Comparison of ENCODE assay signal across 8 cellular contexts in genomic region chr21:44872266-44872567, GRCh38. TPM values are rescaled to one million over a fixed set of nuclear protein-coding genes. Genes with fewer than 3 reads are reported as not detected.
A peak's percentile ranks its signal among the peaks of the same experiment; 100 is the strongest.
DNase-seq lines count a peak whose midpoint lies in the region; ATAC-seq and TF ChIP-seq lines count a peak whose summit lies in the region.

No MANE protein-coding gene starts in this region.

- H3K9ac ChIP-seq in mesenchymal stem cell (ENCODE audit: low read length) = peak overlapping the region; percentile 91

- no peak overlapping the region for H3K18ac ChIP-seq in mesenchymal stem cell (ENCODE audit: low read depth in 1 of 2, low read length in 2 of 2)

- H3K27ac ChIP-seq in cardiac muscle cell (peak overlapping the region; percentile 95), body of pancreas (peak overlapping the region; percentile 66 to 85 (median 81)), mesenchymal stem cell (ENCODE audit: low read length, poor library complexity, severe bottlenecking) (peak overlapping the region; percentile 14), uterus (peak overlapping the region; percentile 81 to 89)

- peak overlapping the region; percentile 51 for H3K4me2 ChIP-seq in mesenchymal stem cell (ENCODE audit: low read length, poor library complexity, severe bottlenecking)

- TF ChIP-seq CTCF in cardiac muscle cell (IDR thresholded peaks at IDR 0.05; ENCODE audit: low read depth, low read length) = no peak
- peak in 4 of 7 experiments; percentile 17 to 39 (median 30) for TF ChIP-seq CTCF in body of pancreas (IDR thresholded peaks at IDR 0.05)
- no peak for TF ChIP-seq CTCF in uterus (IDR thresholded peaks at IDR 0.05)

- no peak overlapping the region for H4K91ac ChIP-seq in mesenchymal stem cell (ENCODE audit: low read length)

- 3 to 10% methylated on average over 3 of the region's 3 CpGs for WGBS in body of pancreas, 2 donors
- 12% methylated on average over 3 of the region's 3 CpGs for WGBS in mesenchymal stem cell

- no peak overlapping the region for H2BK120ac ChIP-seq in mesenchymal stem cell (ENCODE audit: low read depth, low read length)

- no peak overlapping the region for H3K23ac ChIP-seq in mesenchymal stem cell (ENCODE audit: low read length in 2 of 2)

- peak overlapping the region in 1 of 2 experiments; percentile 54 for H3K4ac ChIP-seq in mesenchymal stem cell (ENCODE audit: low read depth in 1 of 2, low read length in 2 of 2)

- H4K8ac ChIP-seq in mesenchymal stem cell (ENCODE audit: low read length) = peak overlapping the region; percentile 69

- H2BK12ac ChIP-seq in mesenchymal stem cell (ENCODE audit: low read length in 2 of 2) = peak overlapping the region in 1 of 2 experiments; percentile 30

- H3K4me3 ChIP-seq in cardiac muscle cell (peak overlapping the region; percentile 64), body of pancreas (peak overlapping the region in 1 of 2 donors; percentile 74), mesenchymal stem cell (ENCODE audit: insufficient read depth in 1 of 2, low read depth in 1 of 2, low read length in 2 of 2) (peak overlapping the region; percentile 91 to 93), uterus (peak overlapping the region; percentile 66 to 90)

- peaks cover 26% of the 10 kb centered on the region for H3K27me3 ChIP-seq in cardiac muscle cell
- no peaks in the 10 kb centered on the region for H3K27me3 ChIP-seq in body of pancreas
- H3K27me3 ChIP-seq in mesenchymal stem cell (ENCODE audit: control insufficient read depth in 1 of 2, insufficient read depth in 1 of 2, low read length in 2 of 2) = no peaks in the 10 kb centered on the region
- no peaks in the 10 kb centered on the region for H3K27me3 ChIP-seq in uterus

- H3K9me3 ChIP-seq in cardiac muscle cell (ENCODE audit: low read depth) (no peaks in the 10 kb centered on the region), body of pancreas (no peaks in the 10 kb centered on the region), mesenchymal stem cell (ENCODE audit: control insufficient read depth, low read length) (no peaks in the 10 kb centered on the region), uterus (no peaks in the 10 kb centered on the region)

- H3K4me1 ChIP-seq in cardiac muscle cell (ENCODE audit: low read depth) (peaks cover 31% of the 10 kb centered on the region), body of pancreas (peaks cover 60% of the 10 kb centered on the region), mesenchymal stem cell (ENCODE audit: control insufficient read depth, insufficient read depth, low read depth, low read length) (peaks cover 36% of the 10 kb centered on the region), uterus (peaks cover 15 to 43% of the 10 kb centered on the region in 2 donors)

- no peaks in the 10 kb centered on the region for H3K79me1 ChIP-seq in mesenchymal stem cell (replicated peaks; ENCODE audit: low read length, poor library complexity, severe bottlenecking)

- H3K36me3 ChIP-seq in cardiac muscle cell (no peaks in the 10 kb centered on the region), body of pancreas (replicated peaks in 1 of 2; ENCODE audit: insufficient read depth in 1 of 2, low read depth in 2 of 2) (no peaks in the 10 kb centered on the region), mesenchymal stem cell (ENCODE audit: control insufficient read depth in 1 of 2, insufficient read depth in 2 of 2, low read depth in 1 of 2, low read length in 2 of 2) (peaks cover under 1 to 7% of the 10 kb centered on the region in 2 experiments), uterus (no peaks in the 10 kb centered on the region)

- no peak overlapping the region for H3K14ac ChIP-seq in mesenchymal stem cell (ENCODE audit: low read length in 2 of 2)

- TF ChIP-seq POLR2A in body of pancreas (IDR thresholded peaks at IDR 0.05) (no peak), uterus (IDR thresholded peaks at IDR 0.05) (no peak)

- intact Hi-C loops in left ventricle myocardium superior (cut with micrococcal nuclease) (loop anchor here (10.0 kb wide), 1 partner anchor 77 kb away; no protein-coding TSS in a partner anchor), body of pancreas (cut with DNase I) (no loop called here), uterus (cut with DNase I; ENCODE audit: low total_unique reads) (loop anchor here (5.0 kb wide), 2 partner anchors 55 to 70 kb away; partner anchors contain the start of genes SUMO3 and UBE2G2)

- H2AK5ac ChIP-seq in mesenchymal stem cell (ENCODE audit: low read length, severe bottlenecking) = no peak overlapping the region

- DNase-seq in cardiac muscle cell (ENCODE audit: low read depth in 1 of 2, low spot score in 1 of 2) (no peak), left ventricle myocardium superior (no peak), body of pancreas (peak in 1 of 4 donors; percentile 52), mesenchymal stem cell (no peak), uterus (no peak), cerebellar cortex (ENCODE audit: low spot score) (no peak), ureter (ENCODE audit: low spot score) (no peak), midbrain (lab: John Stamatoyannopoulos, UW) (no peak)

- ATAC-seq in left ventricle myocardium superior (no peak), body of pancreas (no peak)

- H2BK5ac ChIP-seq in mesenchymal stem cell (ENCODE audit: low read depth, low read length, poor library complexity, severe bottlenecking) = no peak overlapping the region

- no peak overlapping the region for H2AFZ ChIP-seq in mesenchymal stem cell (ENCODE audit: low read depth, low read length)

- H2BK15ac ChIP-seq in mesenchymal stem cell (ENCODE audit: low read depth, poor library complexity, severe bottlenecking) = no peak overlapping the region

RNA-seq across cellular contexts. Expression of gene PTTG1IP, which starts 1.3 kb away (rescaled TPM):
- total RNA-seq in cardiac muscle cell (204 and 218 TPM in 2 replicates), left ventricle myocardium superior (143 TPM), body of pancreas (100 to 1,000 TPM in 1 of 2 donors, 10 to 100 TPM in 1; 71.5 to 106 TPM), uterus (100 to 1,000 TPM; 108 to 202 (median 146) TPM), ureter (181 TPM)
- 240 and 253 TPM in 2 replicates for polyA plus RNA-seq in cardiac muscle cell
- polyA plus RNA-seq in mesenchymal stem cell (2013, experiment 1 of 2) = 262 TPM
- polyA plus RNA-seq in mesenchymal stem cell (2013, experiment 2 of 2) = 266 TPM

RNA-seq across cellular contexts. Expression of gene ITGB2, which starts 48.5 kb away (rescaled TPM):
- total RNA-seq in cardiac muscle cell = 0.25 and 0.57 TPM in 2 replicates
- polyA plus RNA-seq in cardiac muscle cell = 0.12 and 0.27 TPM in 2 replicates
- 26.5 TPM for total RNA-seq in left ventricle myocardium superior
- total RNA-seq in body of pancreas = 10 to 100 TPM; 17.8 to 23.3 TPM
- polyA plus RNA-seq in mesenchymal stem cell (2013, experiment 1 of 2) = 0.40 TPM
- polyA plus RNA-seq in mesenchymal stem cell (2013, experiment 2 of 2) = 0.14 TPM
- 10 to 100 TPM; 20.2 to 46.8 (median 21.0) TPM for total RNA-seq in uterus
- 35.7 TPM for total RNA-seq in ureter

RNA-seq across cellular contexts. Expression of gene SUMO3, which starts 54.4 kb away (rescaled TPM):
- total RNA-seq in cardiac muscle cell (63.0 and 89.8 TPM in 2 replicates), left ventricle myocardium superior (72.2 TPM), body of pancreas (10 to 100 TPM; 20.4 to 33.2 TPM), uterus (10 to 100 TPM; 62.6 to 88.4 (median 67.4) TPM), ureter (73.4 TPM)
- polyA plus RNA-seq in cardiac muscle cell = 95.9 and 121 TPM in 2 replicates
- 110 TPM for polyA plus RNA-seq in mesenchymal stem cell (2013, experiment 1 of 2)
- 108 TPM for polyA plus RNA-seq in mesenchymal stem cell (2013, experiment 2 of 2)

Comparison
In these comparisons a context has a peak if more than half of its experiments do, and no peak if none do; other contexts are left out.
1. RNA of gene ITGB2, which starts 48.5 kb away (total RNA-seq): 35.7 TPM in ureter (single experiment), 26.5 TPM in left ventricle myocardium superior (single experiment), 17.8 to 23.3 TPM in body of pancreas and 20.2 to 46.8 TPM in uterus; 0.25 to 0.57 TPM in cardiac muscle cell; every median in the first group is over 10 times any median in the second.
2. H3K27ac ChIP-seq: peak in every context shown above with its lines; median percentile 95 in cardiac muscle cell; 85 in uterus; 81 in body of pancreas; 14 in mesenchymal stem cell.
3. CTCF ChIP-seq: peak in body of pancreas (4 of 7); none in cardiac muscle cell (single experiment) and uterus (0 of 4).